Comparison of ENCODE assay signal across 10 cellular contexts in the genomic region with DNA sequence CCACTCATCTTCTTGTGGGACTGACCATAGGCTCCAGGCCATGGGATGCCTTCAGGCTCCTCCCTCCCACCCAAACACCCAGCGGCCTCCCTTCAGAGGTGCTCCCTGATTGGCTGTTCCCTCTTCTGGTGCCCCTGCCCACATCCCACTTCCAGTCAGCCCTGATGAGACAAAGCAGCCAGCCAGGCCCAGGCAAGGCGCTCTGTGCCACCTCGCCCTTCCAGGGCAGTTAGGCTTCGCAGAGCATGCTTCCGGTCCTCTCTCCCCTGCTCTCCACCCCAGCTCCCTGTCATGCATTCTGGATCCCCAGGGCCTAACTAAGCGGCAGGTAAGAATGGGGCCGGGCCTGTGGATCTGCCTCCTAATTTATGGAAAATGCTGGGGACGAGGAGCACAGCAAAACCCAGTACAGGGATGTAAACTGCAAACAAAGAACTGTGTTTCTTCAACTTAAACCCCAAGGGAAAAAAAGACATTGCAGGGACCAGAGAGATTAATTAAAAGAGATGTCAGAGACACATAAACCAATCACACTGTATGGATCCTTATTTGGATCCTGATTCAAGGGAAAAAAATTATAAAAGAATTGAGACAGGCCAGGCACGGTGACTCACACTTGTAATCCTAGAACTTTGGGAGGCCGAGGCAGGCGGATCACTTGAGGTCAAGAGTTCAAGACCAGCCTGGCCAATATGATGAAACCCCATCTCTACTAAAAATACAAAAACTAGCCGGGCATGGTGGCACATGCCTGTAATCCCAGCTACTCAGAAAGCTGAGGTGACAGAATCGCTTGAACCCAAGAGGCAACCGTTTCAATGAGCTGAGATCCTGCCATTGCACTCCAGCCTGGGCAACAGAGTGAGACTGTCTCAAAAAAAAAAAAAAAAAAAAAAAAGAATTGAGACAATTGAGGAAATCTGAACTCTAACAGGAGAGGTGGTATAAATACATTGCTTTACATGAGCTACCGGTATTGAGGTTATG. TPM values are rescaled to one million over a fixed set of nuclear protein-coding genes. Genes with fewer than 3 reads are reported as not detected.
A peak's percentile ranks its signal among the peaks of the same experiment; 100 is the strongest.
DNase-seq lines count a peak whose midpoint lies in the region; ATAC-seq and TF ChIP-seq lines count a peak whose summit lies in the region.
"Had no signal": no experiment of that assay in that cellular context is flagged by ENCODE, and none has a peak within 500 bp of the region (broad histone marks: within the 10 kb centered on the region; RNA-seq: fewer than 3 reads in every experiment).

No MANE protein-coding gene starts in this region.

- H3K4me3 ChIP-seq in transverse colon: no peak overlapping the region

- TF ChIP-seq POLR2A in transverse colon (IDR thresholded peaks at IDR 0.05): no peak

- in situ Hi-C loops in transverse colon (cut with MboI; ENCODE audit: low pct_ligation_motif_present in 1 of 4, low pct_unique_long_range_greater_than_20kb in 1 of 4, low sequenced_read_pairs in 3 of 4): no loop called here

- no peaks in the 10 kb centered on the region for H3K27me3 Mint-ChIP-seq in activated naive CD4-positive, alpha-beta T cell treated with anti-CD3 and anti-CD28 coated beads for 36 hours (ENCODE audit: low read depth)
- H3K27me3 Mint-ChIP-seq in activated T-helper 17 cell treated with anti-CD3 and anti-CD28 coated beads, Interleukin-2, amount 50 U/mL, for 72 hours: no peaks in the 10 kb centered on the region

- peaks cover 0 to 36% (median 24%) of the 10 kb centered on the region in 4 donors for H3K4me1 ChIP-seq in transverse colon

- no peak for TF ChIP-seq CTCF in transverse colon (IDR thresholded peaks at IDR 0.05)

- H3K36me3 ChIP-seq in transverse colon: peaks cover 0 to 39% (median 9%) of the 10 kb centered on the region in 4 donors

- H3K27me3 ChIP-seq in transverse colon: no peaks in the 10 kb centered on the region

- peak overlapping the region; percentile 56 for H3K27ac Mint-ChIP-seq in activated naive CD4-positive, alpha-beta T cell treated with anti-CD3 and anti-CD28 coated beads for 36 hours
- peak overlapping the region; percentile 84 for H3K27ac Mint-ChIP-seq in activated T-helper 17 cell treated with anti-CD3 and anti-CD28 coated beads, Interleukin-2, amount 50 U/mL, for 72 hours

- intact Hi-C loops in activated naive CD4-positive, alpha-beta T cell treated with anti-CD3 and anti-CD28 coated beads for 36 hours (cut with micrococcal nuclease): no loop called here
- intact Hi-C loops in transverse colon (cut with DNase I; ENCODE audit: low total_unique reads): no loop called here

- peaks cover 12% of the 10 kb centered on the region for H3K4me1 Mint-ChIP-seq in activated naive CD4-positive, alpha-beta T cell treated with anti-CD3 and anti-CD28 coated beads for 36 hours (ENCODE audit: low read depth)
- H3K4me1 Mint-ChIP-seq in activated T-helper 17 cell treated with anti-CD3 and anti-CD28 coated beads, Interleukin-2, amount 50 U/mL, for 72 hours: peaks cover 27% of the 10 kb centered on the region

- no peak for DNase-seq in activated naive CD4-positive, alpha-beta T cell treated with anti-CD3 and anti-CD28 coated beads for 36 hours
- no peak for DNase-seq in activated naive CD4-positive, alpha-beta T cell (lab: John Stamatoyannopoulos, UW)
- DNase-seq in glomerular visceral epithelial cell (ENCODE audit: extremely low spot score) (peak; percentile 35), transverse colon (no peak), NCI-H2196 treated with DMSO at 0.1 percent for 48 hours (lab: John Stamatoyannopoulos, UW; ENCODE audit: unreplicated experiment) (no peak), DMS 273 treated with DMSO at 0.1 percent for 48 hours (lab: John Stamatoyannopoulos, UW) (no peak), NOMO-1 treated with dmso at 0.1 percent for 144 hours (lab: John Stamatoyannopoulos, UW; ENCODE audit: unreplicated experiment) (no peak)
- DNase-seq: C1 segment of cervical spinal cord, KBM-7 had no signal

- H3K36me3 Mint-ChIP-seq in activated naive CD4-positive, alpha-beta T cell treated with anti-CD3 and anti-CD28 coated beads for 36 hours (ENCODE audit: low read depth): peaks cover 26% of the 10 kb centered on the region
- H3K36me3 Mint-ChIP-seq in activated T-helper 17 cell treated with anti-CD3 and anti-CD28 coated beads, Interleukin-2, amount 50 U/mL, for 72 hours (ENCODE audit: low read depth): peaks cover 77% of the 10 kb centered on the region

- CTCF ChIA-PET in activated naive CD4-positive, alpha-beta T cell treated with anti-CD3 and anti-CD28 coated beads for 36 hours (lab: Charles Lee): no interaction called here

- no peak for TF ChIP-seq EP300 in transverse colon (IDR thresholded peaks at IDR 0.05; ENCODE audit: low read depth)

- ATAC-seq in activated T-helper 17 cell treated with anti-CD3 and anti-CD28 coated beads, Interleukin-2, amount 50 U/mL, for 72 hours (replicated peaks): no peak

- no peaks in the 10 kb centered on the region for H3K9me3 Mint-ChIP-seq in activated naive CD4-positive, alpha-beta T cell treated with anti-CD3 and anti-CD28 coated beads for 36 hours
- no peaks in the 10 kb centered on the region for H3K9me3 Mint-ChIP-seq in activated T-helper 17 cell treated with anti-CD3 and anti-CD28 coated beads, Interleukin-2, amount 50 U/mL, for 72 hours

- 84 to 87% methylated on average over 7 to 15 of the region's 15 CpGs for WGBS in transverse colon (ENCODE audit: low coverage in 1 of 2), 2 donors

- H3K4me3 Mint-ChIP-seq in activated naive CD4-positive, alpha-beta T cell treated with anti-CD3 and anti-CD28 coated beads for 36 hours: no peak overlapping the region
- H3K4me3 Mint-ChIP-seq in activated T-helper 17 cell treated with anti-CD3 and anti-CD28 coated beads, Interleukin-2, amount 50 U/mL, for 72 hours: peak overlapping the region; percentile 57

- H3K9me3 ChIP-seq in transverse colon: no peaks in the 10 kb centered on the region

- H3K27ac ChIP-seq in transverse colon: peak overlapping the region; percentile 47 to 74 (median 68)

RNA-seq across cellular contexts. Expression of gene ZDHHC7, which starts 26.0 kb away (rescaled TPM):
- 10 to 100 TPM; 16.6 to 17.9 TPM for total RNA-seq in activated naive CD4-positive, alpha-beta T cell treated with anti-CD3 and anti-CD28 coated beads for 36 hours
- 10 to 100 TPM; 25.2 to 32.9 TPM for total RNA-seq in activated T-helper 17 cell treated with anti-CD3 and anti-CD28 coated beads, Interleukin-2, amount 50 U/mL, for 72 hours
- total RNA-seq in transverse colon: 100 to 1,000 TPM; 100 to 940 (median 120) TPM

RNA-seq across cellular contexts. Expression of gene KIAA0513, which starts 42.2 kb away (rescaled TPM):
- total RNA-seq in activated naive CD4-positive, alpha-beta T cell treated with anti-CD3 and anti-CD28 coated beads for 36 hours: 1 to 10 TPM; 9.7 to 9.8 TPM
- total RNA-seq in activated T-helper 17 cell treated with anti-CD3 and anti-CD28 coated beads, Interleukin-2, amount 50 U/mL, for 72 hours: 1 to 10 TPM; 3.9 to 9.6 TPM
- total RNA-seq in transverse colon: 10 to 100 TPM; 18.5 to 41.3 (median 34.5) TPM
